12 cellular contexts compared by ENCODE assay signal in genomic region chr15:31270767-31271166, GRCh38. TPM values are rescaled to one million over a fixed set of nuclear protein-coding genes. Genes with fewer than 3 reads are reported as not detected.
A peak's percentile ranks its signal among the peaks of the same experiment; 100 is the strongest.
DNase-seq lines count a peak whose midpoint lies in the region; ATAC-seq and TF ChIP-seq lines count a peak whose summit lies in the region.
"Had no signal": no experiment of that assay in that cellular context is flagged by ENCODE, and none has a peak within 500 bp of the region (broad histone marks: within the 10 kb centered on the region; RNA-seq: fewer than 3 reads in every experiment).

No MANE protein-coding gene starts in this region.

- BruUV-seq in OCI-LY7 (replicated peaks; lab: Mats Ljungman, UMichigan), result no TSS peak

- H3K9me3 ChIP-seq in DND-41 (ENCODE audit: insufficient read depth, low read length, severe bottlenecking) (no peaks in the 10 kb centered on the region), OCI-LY7 (ENCODE audit: low read length) (no peaks in the 10 kb centered on the region), iPS DF 6.9 (ENCODE audit: control insufficient read depth, insufficient read depth, low read length) (no peaks in the 10 kb centered on the region)

- H2AFZ ChIP-seq in DND-41 (ENCODE audit: low read depth, low read length), result no peak overlapping the region
- H2AFZ ChIP-seq in OCI-LY7 (ENCODE audit: low read length), result peak overlapping the region; percentile 35; the same call in 1 of the 2 replicates

- H3K27ac ChIP-seq in DND-41 (ENCODE audit: low read length) (no peak overlapping the region), OCI-LY7 (ENCODE audit: low read depth, low read length, poor library complexity, severe bottlenecking) (no peak overlapping the region), iPS DF 6.9 (ENCODE audit: low read length) (no peak overlapping the region)

- intact Hi-C loops in OCI-LY7 (cut with micrococcal nuclease; ENCODE audit: unreplicated experiment), result no loop called here

- H3K9me2 ChIP-seq in OCI-LY7 (ENCODE audit: insufficient read depth, low read length), result no peaks in the 10 kb centered on the region

- no peak overlapping the region for H3K9ac ChIP-seq in DND-41 (ENCODE audit: low read depth, low read length)

- H3K36me3 ChIP-seq in DND-41 (ENCODE audit: insufficient read depth, low read length) (no peaks in the 10 kb centered on the region), OCI-LY7 (ENCODE audit: insufficient read depth, low read length) (no peaks in the 10 kb centered on the region), iPS DF 6.9 (ENCODE audit: control insufficient read depth, insufficient read depth, low read length) (no peaks in the 10 kb centered on the region)

- no peaks in the 10 kb centered on the region for H4K20me1 ChIP-seq in DND-41 (ENCODE audit: insufficient read depth, low read length)
- H4K20me1 ChIP-seq in OCI-LY7 (ENCODE audit: insufficient read depth, low read length), result no peaks in the 10 kb centered on the region

- peaks cover 36% of the 10 kb centered on the region for H3K4me1 ChIP-seq in DND-41 (ENCODE audit: insufficient read depth, low read length)
- peaks cover 84% of the 10 kb centered on the region for H3K4me1 ChIP-seq in OCI-LY7 (ENCODE audit: insufficient read depth, low read length, poor library complexity, severe bottlenecking)
- H3K4me1 ChIP-seq in iPS DF 6.9 (ENCODE audit: control insufficient read depth, insufficient read depth, low read length), result peaks cover 2% of the 10 kb centered on the region

- H3K4me3 ChIP-seq in DND-41 (ENCODE audit: low read depth in 1 of 2, low read length in 2 of 2), result no peak overlapping the region
- no peak overlapping the region for H3K4me3 ChIP-seq in OCI-LY7 (ENCODE audit: low read depth, low read length, poor library complexity, severe bottlenecking)
- H3K4me3 ChIP-seq in iPS DF 6.9 (ENCODE audit: low read length), result no peak overlapping the region

- ATAC-seq in DND-41 (ENCODE audit: insufficient read depth, low read depth), result no peak
- ATAC-seq: activated naive CD8-positive, alpha-beta T cell treated with anti-CD3 and anti-CD28 coated beads, Interleukin-2, amount 50 U/mL, for 24 hours had no signal

- CTCF ChIA-PET in OCI-LY7 (lab: Charles Lee; ENCODE audit: unreplicated experiment), result interaction anchor here (0.6 to 1.2 kb wide), 2 partner anchors 62 to 164 kb away, joined by 4 read pairs; no protein-coding TSS in a partner anchor

- H3K4me2 ChIP-seq in DND-41 (ENCODE audit: insufficient read depth, low read length), result no peak overlapping the region
- peak overlapping the region; percentile 48 for H3K4me2 ChIP-seq in OCI-LY7 (ENCODE audit: low read length)

- TF ChIP-seq CTCF in DND-41 (IDR thresholded peaks at IDR 0.05; ENCODE audit: borderline replicate concordance, extremely low read depth, low read length, poor library complexity, severe bottlenecking) (no peak), OCI-LY7 (conservative IDR thresholded peaks at IDR 0.05; ENCODE audit: low read length) (no peak)

- H3K79me2 ChIP-seq in DND-41 (ENCODE audit: insufficient read depth, low read length) (no peaks in the 10 kb centered on the region), OCI-LY7 (ENCODE audit: insufficient read depth, low read depth, low read length) (no peaks in the 10 kb centered on the region)

- POLR2A ChIA-PET in OCI-LY7 (lab: Charles Lee), result interaction anchor here (0.9 kb wide), 1 partner anchor 87 kb away, joined by 3 read pairs; no protein-coding TSS in a partner anchor

- no CpG with 5 or more reads among the region's 2 CpGs for WGBS in iPS DF 6.9 (ENCODE audit: insufficient coverage, insufficient read length)

- H3K27me3 ChIP-seq in DND-41 (ENCODE audit: insufficient read depth, low read length, poor library complexity) (no peaks in the 10 kb centered on the region), iPS DF 6.9 (ENCODE audit: control insufficient read depth, insufficient read depth, low read length) (no peaks in the 10 kb centered on the region)

- DNase-seq in AG20443 (ENCODE audit: low spot score) (peak; percentile 5), DND-41 (peak; percentile 16), OCI-LY7 (ENCODE audit: low spot score) (peak; percentile 61), iPS DF 6.9 (ENCODE audit: low read depth, low spot score) (peak; percentile 31), HT-29 (ENCODE audit: low spot score) (no peak), RPMI8226 (no peak), NCI-H526 treated with DMSO at 0.1 percent for 48 hours (lab: John Stamatoyannopoulos, UW) (no peak)
- no peak for DNase-seq in stimulated activated CD4-positive, alpha-beta T cell treated with anti-CD3 and anti-CD28 coated beads, Interleukin-2, amount 100 ng/mL, for 24 hours
- DNase-seq: activated CD4-positive, alpha-beta T cell treated with anti-CD3 and anti-CD28 coated beads for 48 hours; mesenchymal stem cell; NCI-H1436 treated with DMSO at 0.1 percent for 48 hours had no signal

RNA-seq across cellular contexts. Expression of gene KLF13, which starts 55.9 kb away (rescaled TPM):
- total RNA-seq in OCI-LY7 (2014; rRNA removed; shearing (Covaris generic)), result 62.0 and 64.6 TPM in 2 replicates
- total RNA-seq in OCI-LY7 (2022), result 62.6 and 63.2 TPM in 2 replicates
- 52.2 and 52.7 TPM in 2 replicates for total RNA-seq in HT-29 (2014; rRNA removed; shearing (Covaris generic))

Comparison
In these comparisons a context has a peak if more than half of its experiments do, and no peak if none do; other contexts are left out.
1. DNase-seq: peak in AG20443 (single experiment), DND-41 (single experiment), OCI-LY7 (single experiment) and iPS DF 6.9 (single experiment); none in HT-29 (single experiment), RPMI8226 (single experiment), NCI-H526 treated with DMSO at 0.1 percent for 48 hours (single experiment) and stimulated activated CD4-positive, alpha-beta T cell treated with anti-CD3 and anti-CD28 coated beads, Interleukin-2, amount 100 ng/mL, for 24 hours (0 of 2).